1 cellular context compared by ENCODE assay signal in the genomic region with DNA sequence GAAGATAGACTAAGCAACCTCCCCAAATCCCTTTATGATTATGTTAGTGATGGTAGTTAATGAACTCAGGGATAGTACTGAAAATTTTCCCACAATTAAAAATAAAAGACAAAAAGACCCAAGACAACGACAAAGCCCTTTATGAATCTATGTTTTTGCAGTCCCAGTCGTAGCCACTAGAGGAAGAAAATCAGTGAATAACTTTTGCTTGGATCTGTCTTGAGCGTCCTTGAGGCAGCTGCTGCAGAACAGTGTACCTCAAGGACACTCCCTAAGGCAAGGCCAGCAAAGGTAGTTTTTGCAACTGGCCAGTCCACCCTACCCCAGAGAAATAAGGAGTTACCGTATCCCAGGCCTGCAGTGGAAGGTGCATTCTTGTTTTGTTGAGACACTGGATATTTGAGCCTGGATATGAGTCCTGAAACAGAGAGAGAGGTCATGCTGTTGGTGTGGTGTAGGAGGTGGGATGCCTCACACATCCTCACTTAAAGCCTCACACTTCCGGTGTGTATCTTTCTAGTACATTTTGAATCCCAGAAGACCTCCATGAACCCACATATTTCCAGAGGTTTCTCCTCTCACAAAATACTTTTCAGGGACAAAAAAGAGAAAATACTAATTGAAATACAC.
TF ChIP-seq lines count a peak whose summit lies in the region.

No MANE protein-coding gene starts in this region.

TF ChIP-seq in liver, 16 proteins besides CTCF, POLR2A, EP300 and RAD21 (continued from another document):
- TF ChIP-seq, protein P1, sequence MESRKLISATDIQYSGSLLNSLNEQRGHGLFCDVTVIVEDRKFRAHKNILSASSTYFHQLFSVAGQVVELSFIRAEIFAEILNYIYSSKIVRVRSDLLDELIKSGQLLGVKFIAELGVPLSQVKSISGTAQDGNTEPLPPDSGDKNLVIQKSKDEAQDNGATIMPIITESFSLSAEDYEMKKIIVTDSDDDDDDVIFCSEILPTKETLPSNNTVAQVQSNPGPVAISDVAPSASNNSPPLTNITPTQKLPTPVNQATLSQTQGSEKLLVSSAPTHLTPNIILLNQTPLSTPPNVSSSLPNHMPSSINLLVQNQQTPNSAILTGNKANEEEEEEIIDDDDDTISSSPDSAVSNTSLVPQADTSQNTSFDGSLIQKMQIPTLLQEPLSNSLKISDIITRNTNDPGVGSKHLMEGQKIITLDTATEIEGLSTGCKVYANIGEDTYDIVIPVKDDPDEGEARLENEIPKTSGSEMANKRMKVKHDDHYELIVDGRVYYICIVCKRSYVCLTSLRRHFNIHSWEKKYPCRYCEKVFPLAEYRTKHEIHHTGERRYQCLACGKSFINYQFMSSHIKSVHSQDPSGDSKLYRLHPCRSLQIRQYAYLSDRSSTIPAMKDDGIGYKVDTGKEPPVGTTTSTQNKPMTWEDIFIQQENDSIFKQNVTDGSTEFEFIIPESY (IDR thresholded peaks at IDR 0.05) = no peak
TF ChIP-seq in liver: peak in this region for 0.
